In genomic region chr22:43296279-43296902, GRCh38 we compare ENCODE assay signal across 1 cellular context.
TF ChIP-seq lines count a peak whose summit lies in the region.

No MANE protein-coding gene starts in this region.

TF ChIP-seq in GM23338, 12 proteins besides CTCF, POLR2A, EP300 and RAD21:
- TF ChIP-seq EZH2phosphoT487 (IDR thresholded peaks at IDR 0.05; ENCODE audit: unreplicated experiment) (no peak), STAT1 (IDR thresholded peaks at IDR 0.05; ENCODE audit: unreplicated experiment) (no peak), ETS1 (IDR thresholded peaks at IDR 0.05) (no peak), ZNF462 (CRISPR knock-in tag; IDR thresholded peaks at IDR 0.05) (no peak), CREB1 (CRISPR knock-in tag; IDR thresholded peaks at IDR 0.05; ENCODE audit: low read depth) (no peak), JUNB (IDR thresholded peaks at IDR 0.05; ENCODE audit: unreplicated experiment) (no peak), ZNF114 (CRISPR knock-in tag; IDR thresholded peaks at IDR 0.05) (no peak), POLR2AphosphoS5 (IDR thresholded peaks at IDR 0.05; ENCODE audit: low read depth) (no peak), ZNF331 (CRISPR knock-in tag; IDR thresholded peaks at IDR 0.05; ENCODE audit: low read depth) (no peak), REST (IDR thresholded peaks at IDR 0.05; ENCODE audit: unreplicated experiment) (no peak), NANOG (IDR thresholded peaks at IDR 0.05; ENCODE audit: borderline replicate concordance) (no peak), EZH2 (IDR thresholded peaks at IDR 0.05; ENCODE audit: low read depth, unreplicated experiment) (no peak)
TF ChIP-seq in GM23338: peak in this region for 0.
